In the genomic region with DNA sequence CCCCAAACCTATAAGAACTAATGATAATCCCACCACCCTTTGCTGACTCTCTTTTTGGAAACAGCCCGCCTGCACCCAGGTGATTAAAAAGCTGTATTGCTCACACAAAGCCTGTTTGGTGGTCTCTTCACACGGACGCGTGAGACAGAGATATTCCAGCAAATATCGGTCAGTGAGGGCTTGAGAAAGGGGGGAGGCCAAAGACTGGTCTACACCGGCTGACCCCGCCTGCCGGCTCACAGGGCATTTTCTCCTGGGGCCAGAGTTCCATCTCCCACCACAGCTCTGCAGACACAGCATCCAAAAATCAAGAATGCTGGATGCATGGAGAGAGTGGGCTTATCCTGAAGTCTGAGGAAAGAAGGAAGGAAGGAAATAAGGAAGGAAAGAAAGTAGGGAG, we compare ENCODE assay signal across 33 cellular contexts.
"Had no signal": no experiment of that assay in that cellular context is flagged by ENCODE, and none has a peak within 500 bp of the region (broad histone marks: within the 10 kb centered on the region; RNA-seq: fewer than 3 reads in every experiment).

No MANE protein-coding gene starts in this region.

- H3K9me3 ChIP-seq: adrenal gland, body of pancreas had no signal

- ATAC-seq: activated CD8-positive, alpha-beta T cell treated with anti-CD3 and anti-CD28 coated beads for 36 hours; activated naive CD4-positive, alpha-beta T cell treated with anti-CD3 and anti-CD28 coated beads, Interleukin-2, amount 50 U/mL, for 72 hours; activated T-cell treated with anti-CD3 and anti-CD28 coated beads, Interleukin-2, amount 50 U/mL, for 4 hours; activated T-cell treated with anti-CD3 and anti-CD28 coated beads, Interleukin-2, amount 50 U/mL, for 72 hours; activated T-helper 17 cell treated with anti-CD3 and anti-CD28 coated beads, Interleukin-2, amount 50 U/mL, for 72 hours; body of pancreas had no signal

- H3K36me3 ChIP-seq: adrenal gland, brain microvascular endothelial cell, breast epithelium had no signal

- H3K27me3 ChIP-seq: adrenal gland, body of pancreas, brain microvascular endothelial cell had no signal

- DNase-seq: activated B cell treated with CpG ODN at 0.5 μM for 24 hours; activated CD4-positive, alpha-beta memory T cell treated with anti-CD3 and anti-CD28 coated beads for 36 hours; activated CD4-positive, alpha-beta T cell treated with anti-CD3 and anti-CD28 coated beads for 4 hours; activated CD4-positive, alpha-beta T cell treated with anti-CD3 and anti-CD28 coated beads, Interleukin-2, amount 10 ng/mL, durations not matched to agents 24 days and 14 days; activated CD4-positive, alpha-beta T cell treated with anti-CD3 and anti-CD28 coated beads, Interleukin-2, amount 50 U/mL, for 1 hour; activated CD4-positive, alpha-beta T cell treated with anti-CD3 and anti-CD28 coated beads, Interleukin-2, amount 50 U/mL, for 4 hours; activated CD4-positive, CD25-positive, alpha-beta regulatory T cell treated with anti-CD3 and anti-CD28 coated beads, Interleukin-2, amount 50 U/mL, for 72 hours; activated CD8-positive, alpha-beta memory T cell treated with anti-CD3 and anti-CD28 coated beads, Interleukin-2, amount 50 U/mL, for 4 hours; activated CD8-positive, alpha-beta T cell treated with anti-CD3 and anti-CD28 coated beads for 36 hours; activated effector memory CD4-positive, alpha-beta T cell treated with anti-CD3 and anti-CD28 coated beads, Interleukin-2, amount 50 U/mL, for 16 hours; activated gamma-delta T cell treated with Interleukin-2 at 50 U/mL for 16 hours; activated naive CD4-positive, alpha-beta T cell; activated naive CD4-positive, alpha-beta T cell treated with anti-CD3 and anti-CD28 coated beads for 36 hours; activated naive CD4-positive, alpha-beta T cell treated with anti-CD3 and anti-CD28 coated beads, Interleukin-2, amount 50 U/mL, for 16 hours; activated naive CD8-positive, alpha-beta T cell treated with anti-CD3 and anti-CD28 coated beads for 36 hours; activated T-cell treated with anti-CD3 and anti-CD28 coated beads for 4 hours; activated T-cell treated with anti-CD3 and anti-CD28 coated beads, Interleukin-2, amount 50 U/mL, for 1 hour; activated T-cell treated with anti-CD3 and anti-CD28 coated beads, Interleukin-2, amount 50 U/mL, for 4 hours; activated T-cell treated with anti-CD3 and anti-CD28 coated beads, Interleukin-2, amount 50 U/mL, for 72 hours; adrenal gland; amniotic stem cell; aorta; body of pancreas; brain microvascular endothelial cell; caudate nucleus; cerebellar nuclear complex; T-helper 1 cell; T-helper 2 cell; T-helper 9 cell had no signal

- H3K4me1 ChIP-seq: adrenal gland, body of pancreas, breast epithelium had no signal

- H3K27ac ChIP-seq: adrenal gland, body of pancreas, brain microvascular endothelial cell, breast epithelium, VCaP had no signal

- H3K4me3 ChIP-seq: adrenal gland, body of pancreas, breast epithelium had no signal
